ENCODE assay signal across 12 cellular contexts in genomic region chr17:64500923-64501765, GRCh38.
A peak's percentile ranks its signal among the peaks of the same experiment; 100 is the strongest.
DNase-seq lines count a peak whose midpoint lies in the region; ATAC-seq and TF ChIP-seq lines count a peak whose summit lies in the region.
"Had no signal": no experiment of that assay in that cellular context is flagged by ENCODE, and none has a peak within 500 bp of the region (broad histone marks: within the 10 kb centered on the region; RNA-seq: fewer than 3 reads in every experiment).

No MANE protein-coding gene starts in this region.

- no peaks in the 10 kb centered on the region for H3K9me2 ChIP-seq in Loucy (replicated peaks; ENCODE audit: low read depth, low read length)

- H3K36me3 ChIP-seq in Loucy (ENCODE audit: insufficient read depth, low read length): peaks cover 76% of the 10 kb centered on the region
- peaks cover 74% of the 10 kb centered on the region for H3K36me3 ChIP-seq in neutrophil

- H3K27me3 ChIP-seq in Loucy (ENCODE audit: insufficient read depth, low read length, poor library complexity, severe bottlenecking) (peaks cover 6% of the 10 kb centered on the region), neutrophil (no peaks in the 10 kb centered on the region)
- H3K27me3 ChIP-seq: left lung had no signal

- peak overlapping the region; percentile 99 for H3K4me3 ChIP-seq in Loucy (ENCODE audit: low read length, poor library complexity, severe bottlenecking)
- no peak overlapping the region for H3K4me3 ChIP-seq in neutrophil (ENCODE audit: low read depth in 1 of 2, low read length in 1 of 2)
- H3K4me3 ChIP-seq: left lung had no signal

- peak overlapping the region; percentile 100 for H3K4me3 Mint-ChIP-seq in central memory CD8-positive, alpha-beta T cell

- TF ChIP-seq CTCF in Loucy (conservative IDR thresholded peaks at IDR 0.05; ENCODE audit: low read length): no peak
- TF ChIP-seq CTCF in neutrophil (IDR thresholded peaks at IDR 0.05): no peak

- H3K4me1 Mint-ChIP-seq in central memory CD8-positive, alpha-beta T cell: peaks cover 88% of the 10 kb centered on the region

- H3K27ac Mint-ChIP-seq in central memory CD8-positive, alpha-beta T cell (ENCODE audit: low read depth): peak overlapping the region; percentile 100

- H2AFZ ChIP-seq in Loucy (ENCODE audit: low read length): no peak overlapping the region

- DNase-seq in DMS53 (lab: John Stamatoyannopoulos, UW) (peak; percentile 32), DMS53 treated with DMSO at 0.1 percent for 48 hours (lab: John Stamatoyannopoulos, UW; ENCODE audit: unreplicated experiment) (no peak), AML-193 (lab: John Stamatoyannopoulos, UW) (no peak), activated gamma-delta T cell (lab: John Stamatoyannopoulos, UW) (no peak)
- DNase-seq in central memory CD8-positive, alpha-beta T cell (ENCODE audit: low spot score in 2 of 2): no peak
- DNase-seq: left lung, MV-4-11, NCI-H510A, SHP77 had no signal

- peaks cover 38% of the 10 kb centered on the region for H3K4me1 ChIP-seq in Loucy (ENCODE audit: insufficient read depth, low read length, poor library complexity, severe bottlenecking)
- peaks cover 31 to 35% of the 10 kb centered on the region in 2 experiments for H3K4me1 ChIP-seq in neutrophil (ENCODE audit: control insufficient read depth in 1 of 2, insufficient read depth in 1 of 2, low read depth in 1 of 2, low read length in 1 of 2)

- peak overlapping the region; percentile 85 for H3K4me2 ChIP-seq in Loucy (ENCODE audit: low read depth, low read length, poor library complexity, severe bottlenecking)

- H4K20me1 ChIP-seq in Loucy (ENCODE audit: insufficient read depth, low read length, poor library complexity, severe bottlenecking): peaks cover 85% of the 10 kb centered on the region

- ATAC-seq in central memory CD8-positive, alpha-beta T cell (replicated peaks; ENCODE audit: extremely low read depth, poor library complexity, severe bottlenecking): no peak
- no peak for ATAC-seq in HG03439 (IDR thresholded peaks at IDR 0.05; ENCODE audit: unreplicated experiment)
- ATAC-seq: left lung had no signal

- H3K9me3 Mint-ChIP-seq in central memory CD8-positive, alpha-beta T cell: no peaks in the 10 kb centered on the region

- peak overlapping the region; percentile 23 for H3K27ac ChIP-seq in neutrophil
- H3K27ac ChIP-seq: left lung had no signal

- H3K9me3 ChIP-seq in Loucy (ENCODE audit: insufficient read depth, low read depth, low read length): no peaks in the 10 kb centered on the region
- peaks cover 9% of the 10 kb centered on the region for H3K9me3 ChIP-seq in neutrophil
- H3K9me3 ChIP-seq: left lung had no signal

- H3K27me3 Mint-ChIP-seq in central memory CD8-positive, alpha-beta T cell: no peaks in the 10 kb centered on the region

- H3K36me3 Mint-ChIP-seq in central memory CD8-positive, alpha-beta T cell (ENCODE audit: insufficient read depth): peaks cover 99% of the 10 kb centered on the region

- H3F3A ChIP-seq in Loucy (ENCODE audit: low read depth): peaks cover 42% of the 10 kb centered on the region

- H3K9ac ChIP-seq in Loucy (ENCODE audit: low read depth, low read length, poor library complexity, severe bottlenecking): no peak overlapping the region

- peaks cover 87% of the 10 kb centered on the region for H3K79me2 ChIP-seq in Loucy (ENCODE audit: insufficient read depth, low read length)
